Comparison of ENCODE assay signal across 30 cellular contexts in the genomic region with DNA sequence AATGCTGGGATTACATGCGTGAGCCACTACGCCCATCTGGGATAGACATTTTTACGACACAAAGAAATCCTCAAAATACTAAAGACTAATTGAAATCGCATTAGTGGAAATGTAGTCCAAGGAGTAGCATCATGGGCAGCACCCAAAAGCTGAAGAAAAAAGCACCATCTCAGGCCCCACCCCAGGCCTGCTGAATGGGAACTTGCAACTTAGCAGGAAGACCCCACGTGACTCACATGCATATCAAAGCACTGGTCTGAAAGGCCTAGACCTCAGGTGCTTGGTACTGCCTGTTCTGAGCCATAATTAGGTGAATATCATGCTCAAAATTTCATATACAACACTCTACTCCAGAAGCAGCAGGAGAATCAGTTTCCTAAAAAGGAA. TPM values are rescaled to one million over a fixed set of nuclear protein-coding genes. Genes with fewer than 3 reads are reported as not detected.
DNase-seq lines count a peak whose midpoint lies in the region; ATAC-seq, FAIRE-seq and TF ChIP-seq lines count a peak whose summit lies in the region.
"Had no signal": no experiment of that assay in that cellular context is flagged by ENCODE, and none has a peak within 500 bp of the region (broad histone marks: within the 10 kb centered on the region; RNA-seq: fewer than 3 reads in every experiment).

No MANE protein-coding gene starts in this region.

- H3K36me3 ChIP-seq in GM23338 (ENCODE audit: insufficient read depth) (no peaks in the 10 kb centered on the region), OCI-LY1 (ENCODE audit: insufficient read depth, low read length) (peaks cover 4% of the 10 kb centered on the region; the same call in 1 of the 2 replicates), GM12878 (ENCODE audit: control insufficient read depth in 2 of 2, insufficient read depth in 2 of 2, low read length in 1 of 2) (no peaks in the 10 kb centered on the region), kidney (ENCODE audit: control insufficient read depth in 1 of 2, insufficient read depth in 2 of 2, low read length in 2 of 2) (no peaks in the 10 kb centered on the region)

- intact Hi-C loops in GM12878 (cut with micrococcal nuclease; ENCODE audit: unreplicated experiment) (no loop called here), kidney (cut with DNase I) (no loop called here)

- no peak for TF ChIP-seq CTCF in GM23338 (conservative IDR thresholded peaks at IDR 0.05; ENCODE audit: low read depth in 2 of 2)
- no peak for TF ChIP-seq CTCF in OCI-LY1 (IDR thresholded peaks at IDR 0.05; ENCODE audit: low read length)
- TF ChIP-seq CTCF in GM12878 (IDR thresholded peaks at IDR 0.05 in 2 of 3, conservative IDR thresholded peaks at IDR 0.05 in 1 of 3; ENCODE audit: control insufficient read depth in 2 of 3, extremely low read depth in 1 of 3, insufficient read depth in 1 of 3, low read depth in 3 of 3, low read length in 3 of 3), result no peak
- TF ChIP-seq CTCF in kidney (IDR thresholded peaks at IDR 0.05; ENCODE audit: borderline replicate concordance, extremely low read depth, insufficient read depth), result no peak

- H3F3A ChIP-seq in GM23338 (replicated peaks; ENCODE audit: low read depth) (no peaks in the 10 kb centered on the region), OCI-LY1 (ENCODE audit: insufficient read depth, low read length) (no peaks in the 10 kb centered on the region)

- BruUV-seq in GM12878 (replicated peaks; lab: Mats Ljungman, UMichigan), result no TSS peak

- FAIRE-seq in GM12878 (lab: Jason Lieb, UNC), result no peak
- no peak for FAIRE-seq in kidney (lab: Jason Lieb, UNC)
- FAIRE-seq: A549, GM12891, HTR-8/SVneo had no signal

- H3K4me1 ChIP-seq in GM23338 (ENCODE audit: insufficient read depth), result peaks cover 28% of the 10 kb centered on the region
- peaks cover 80% of the 10 kb centered on the region for H3K4me1 ChIP-seq in OCI-LY1 (ENCODE audit: insufficient read depth, low read length, severe bottlenecking)
- H3K4me1 ChIP-seq in GM12878 (ENCODE audit: control insufficient read depth, insufficient read depth, low read length), result peaks cover 22% of the 10 kb centered on the region
- H3K4me1 ChIP-seq in kidney (ENCODE audit: control insufficient read depth in 1 of 2, insufficient read depth in 1 of 2, low read depth in 1 of 2, low read length in 2 of 2), result peaks cover 4 to 9% of the 10 kb centered on the region in 2 donors

- H3K27me3 ChIP-seq in GM23338 (ENCODE audit: insufficient read depth) (no peaks in the 10 kb centered on the region), OCI-LY1 (ENCODE audit: insufficient read depth, low read length) (no peaks in the 10 kb centered on the region), GM12878 (replicated peaks in 1 of 2; ENCODE audit: control insufficient read depth in 2 of 2, insufficient read depth in 2 of 2, low read length in 1 of 2) (no peaks in the 10 kb centered on the region)
- H3K27me3 ChIP-seq: BLaER1 treated with 17β-estradiol and CSF1 and Interleukin-3, amounts not matched to agents 10 nM and 100 nM had no signal

- SMC1A ChIA-PET in GM12878 (lab: Charles Lee; ENCODE audit: uncharacterized antibody, unreplicated experiment), result interaction anchor here (0.7 to 7.0 kb wide), 7 partner anchors 9 to 72 kb away, joined by 3 to 54 read pairs (median 3); no protein-coding TSS in a partner anchor

- TF ChIP-seq RAD21 in GM12878 (IDR thresholded peaks at IDR 0.05; ENCODE audit: insufficient read depth, low read depth, low read length), result no peak

- H3K9me2 ChIP-seq in GM23338 (ENCODE audit: insufficient read depth), result no peaks in the 10 kb centered on the region
- H3K9me2 ChIP-seq in OCI-LY1 (ENCODE audit: low read depth, low read length), result no peaks in the 10 kb centered on the region

- in situ Hi-C loops in GM12878 (cut with MboI), result no loop called here

- peak; percentile 40 for DNase-seq in GM23338 (ENCODE audit: low spot score)
- no peak for DNase-seq in GM12878 (ENCODE audit: low read depth, low spot score)
- DNase-seq in stimulated activated naive B cell treated with anti-CD40 and anti-IgM and Interleukin-4, amounts not matched to agents 10 μg/mL and 1 μg/mL and 100 μg/mL, for 72 hours, result no peak
- no peak for DNase-seq in kidney
- DNase-seq in NCI-H128 (lab: John Stamatoyannopoulos, UW; ENCODE audit: unreplicated experiment), result no peak
- DNase-seq: AML-193; CD4-positive, alpha-beta memory T cell; COR-L47; DMS53; EL; GDM1; GOT3; KBM-7; MM.1S; NCI-H1092; NCI-H1436; NCI-H187 treated with DMSO at 0.1 percent for 48 hours; NCI-H2171 treated with DMSO at 0.1 percent for 48 hours; NCI-H345; NCI-H510A treated with DMSO at 0.1 percent for 48 hours; NCI-H774; SIG-M5 had no signal

- H3K79me2 ChIP-seq in GM23338 (replicated peaks; ENCODE audit: insufficient read depth) (peaks cover 62% of the 10 kb centered on the region), OCI-LY1 (ENCODE audit: insufficient read depth, low read length) (peaks cover 66% of the 10 kb centered on the region), GM12878 (ENCODE audit: control insufficient read depth, insufficient read depth, low read length) (no peaks in the 10 kb centered on the region; the same call in none of the 2 replicates)

- TF ChIP-seq POLR2A in GM12878 (IDR thresholded peaks at IDR 0.05; ENCODE audit: low read depth, low read length), result no peak

- H3K36me3 Mint-ChIP-seq in GM23338 (ENCODE audit: low read depth), result no peaks in the 10 kb centered on the region
- peaks cover 7 to 18% of the 10 kb centered on the region in 2 donors for H3K36me3 Mint-ChIP-seq in stimulated activated naive B cell treated with anti-CD40 and anti-IgM and Interleukin-4, amounts not matched to agents 10 μg/mL and 1 μg/mL and 100 μg/mL, for 72 hours
- H3K36me3 Mint-ChIP-seq: CD4-positive, alpha-beta memory T cell had no signal

- H3K27me3 Mint-ChIP-seq in GM23338 (ENCODE audit: insufficient read depth, low read depth, poor library complexity), result peaks cover 5% of the 10 kb centered on the region
- peaks cover 0 to 6% of the 10 kb centered on the region in 2 donors for H3K27me3 Mint-ChIP-seq in stimulated activated naive B cell treated with anti-CD40 and anti-IgM and Interleukin-4, amounts not matched to agents 10 μg/mL and 1 μg/mL and 100 μg/mL, for 72 hours
- H3K27me3 Mint-ChIP-seq: CD4-positive, alpha-beta memory T cell had no signal

- no peak for TF ChIP-seq EP300 in GM12878 (IDR thresholded peaks at IDR 0.05; ENCODE audit: borderline replicate concordance in 1 of 2, control insufficient read depth in 1 of 2, low read depth in 2 of 2, low read length in 2 of 2)

- ATAC-seq in GM23338, result peak; percentile 58
- ATAC-seq in GM12878, result no peak
- ATAC-seq in stimulated activated naive B cell treated with anti-CD40 and anti-IgM and Interleukin-4, amounts not matched to agents 10 μg/mL and 1 μg/mL and 100 μg/mL, for 72 hours (replicated peaks), result peak in 1 of 2 donors; percentile 54
- no peak for ATAC-seq in HG02973 (IDR thresholded peaks at IDR 0.05; ENCODE audit: unreplicated experiment)
- ATAC-seq: A549 had no signal

- POLR2A ChIA-PET in GM12878 (lab: Charles Lee), result interaction anchor here (0.6 to 1.3 kb wide), 3 partner anchors 10 to 17 kb away, joined by 4 to 9 read pairs (median 6); no protein-coding TSS in a partner anchor

- H3K27ac Mint-ChIP-seq in GM23338, result no peak overlapping the region
- peak overlapping the region; percentile 20 for H3K27ac Mint-ChIP-seq in stimulated activated naive B cell treated with anti-CD40 and anti-IgM and Interleukin-4, amounts not matched to agents 10 μg/mL and 1 μg/mL and 100 μg/mL, for 72 hours
- H3K27ac Mint-ChIP-seq: CD4-positive, alpha-beta memory T cell; T-helper 1 cell treated with Interleukin-12 subunit alpha and Interleukin-12 subunit beta and Interleukin-4 antibody, amounts not matched to agents 30 μg/mL and 1 μg/mL, for 36 hours had no signal

- RAD21 ChIA-PET in GM12878 (lab: Charles Lee; ENCODE audit: unreplicated experiment), result no interaction called here

- H3K27ac ChIP-seq in GM23338 (ENCODE audit: low read depth) (no peak overlapping the region), OCI-LY1 (ENCODE audit: low read depth, low read length, poor library complexity, severe bottlenecking) (peak overlapping the region; percentile 86), GM12878 (ENCODE audit: control insufficient read depth, insufficient read depth) (no peak overlapping the region), kidney (ENCODE audit: low read depth in 2 of 2, low read length in 2 of 2) (no peak overlapping the region)
- H3K27ac ChIP-seq: A549; BLaER1 treated with 17β-estradiol and CSF1 and Interleukin-3, amounts not matched to agents 10 nM and 100 nM; SK-N-MC had no signal

- CTCF ChIA-PET in GM12878 (lab: Yijun Ruan, JAX), result no interaction called here

- no peaks in the 10 kb centered on the region for H3K9me3 ChIP-seq in OCI-LY1 (ENCODE audit: low read length)
- no peaks in the 10 kb centered on the region for H3K9me3 ChIP-seq in GM12878 (replicated peaks; ENCODE audit: control insufficient read depth, insufficient read depth, low read length)
- no peaks in the 10 kb centered on the region for H3K9me3 ChIP-seq in kidney (ENCODE audit: control insufficient read depth in 1 of 2, low read length in 2 of 2)
- H3K9me3 ChIP-seq: A549 had no signal

- no peak overlapping the region for H3K4me3 Mint-ChIP-seq in GM23338
- H3K4me3 Mint-ChIP-seq in stimulated activated naive B cell treated with anti-CD40 and anti-IgM and Interleukin-4, amounts not matched to agents 10 μg/mL and 1 μg/mL and 100 μg/mL, for 72 hours, result no peak overlapping the region
- H3K4me3 Mint-ChIP-seq: T-helper 1 cell treated with Interleukin-12 subunit alpha and Interleukin-12 subunit beta and Interleukin-4 antibody, amounts not matched to agents 30 μg/mL and 1 μg/mL, for 36 hours had no signal

- WGBS in GM12878 (ENCODE audit: insufficient coverage, insufficient replicate concordance, low lambda C conversion rate, missing lambda C conversion rate), result 85% methylated on average over 5 of the region's 5 CpGs

- H3K4me2 ChIP-seq in GM23338, result no peak overlapping the region
- H3K4me2 ChIP-seq in OCI-LY1 (ENCODE audit: low read length), result no peak overlapping the region; the same call in 1 of the 2 replicates
- no peak overlapping the region for H3K4me2 ChIP-seq in GM12878 (ENCODE audit: control insufficient read depth, insufficient read depth)
- H3K4me2 ChIP-seq: A549; BLaER1 treated with 17β-estradiol and CSF1 and Interleukin-3, amounts not matched to agents 10 nM and 100 nM had no signal

- H4K20me1 ChIP-seq in GM23338 (replicated peaks; ENCODE audit: insufficient read depth) (peaks cover 62% of the 10 kb centered on the region), OCI-LY1 (ENCODE audit: insufficient read depth, low read length) (no peaks in the 10 kb centered on the region), GM12878 (ENCODE audit: control insufficient read depth, insufficient read depth) (no peaks in the 10 kb centered on the region)

- H2AFZ ChIP-seq in GM23338 (no peak overlapping the region), OCI-LY1 (ENCODE audit: low read length) (no peak overlapping the region), GM12878 (ENCODE audit: control insufficient read depth, low read depth, low read length) (no peak overlapping the region)

- H3K4me1 Mint-ChIP-seq in GM23338, result peaks cover 46% of the 10 kb centered on the region
- peaks cover 35 to 49% of the 10 kb centered on the region in 2 donors for H3K4me1 Mint-ChIP-seq in stimulated activated naive B cell treated with anti-CD40 and anti-IgM and Interleukin-4, amounts not matched to agents 10 μg/mL and 1 μg/mL and 100 μg/mL, for 72 hours

- H3K4me3 ChIP-seq in GM23338 (no peak overlapping the region), OCI-LY1 (ENCODE audit: low read depth, low read length, poor library complexity, severe bottlenecking) (no peak overlapping the region), GM12878 (no peak overlapping the region), kidney (ENCODE audit: low read length in 2 of 2) (no peak overlapping the region)
- H3K4me3 ChIP-seq: A549; BLaER1 treated with 17β-estradiol and CSF1 and Interleukin-3, amounts not matched to agents 10 nM and 100 nM; SK-N-MC had no signal

- H3K9me3 Mint-ChIP-seq in GM23338, result no peaks in the 10 kb centered on the region
- no peaks in the 10 kb centered on the region for H3K9me3 Mint-ChIP-seq in stimulated activated naive B cell treated with anti-CD40 and anti-IgM and Interleukin-4, amounts not matched to agents 10 μg/mL and 1 μg/mL and 100 μg/mL, for 72 hours
- H3K9me3 Mint-ChIP-seq: CD4-positive, alpha-beta memory T cell; T-helper 1 cell treated with Interleukin-12 subunit alpha and Interleukin-12 subunit beta and Interleukin-4 antibody, amounts not matched to agents 30 μg/mL and 1 μg/mL, for 36 hours had no signal

- H3K9ac ChIP-seq in OCI-LY1 (ENCODE audit: low read length), result no peak overlapping the region
- no peak overlapping the region for H3K9ac ChIP-seq in GM12878 (ENCODE audit: control insufficient read depth, insufficient read depth, low read length)
- no peak overlapping the region for H3K9ac ChIP-seq in kidney (ENCODE audit: low read length in 2 of 2)
- H3K9ac ChIP-seq: BLaER1 treated with 17β-estradiol and CSF1 and Interleukin-3, amounts not matched to agents 10 nM and 100 nM had no signal

RNA-seq across cellular contexts. Expression of a gene that starts 28.9 kb away (rescaled TPM):
- total RNA-seq in GM23338 (2014; rRNA removed; shearing (Covaris generic)), result 10.4 and 13.0 TPM in 2 replicates
- polyA plus RNA-seq in GM23338 (2016; fragmentation: Nextera tagmentation; extraction: Ambion mirVana) (7.2 and 8.7 TPM in 2 replicates), GM12878 (2011; rRNA removed) (9.2 and 10.0 TPM in 2 replicates), GM12878 (2014; fragmentation: Illumina TruSeq; extraction: Trizol) (16.2 and 17.6 TPM in 2 replicates), GM12878 (2014; fragmentation: Nextera tagmentation; extraction: Ambion mirVana) (1 to 10 TPM; 3.0 to 3.2 TPM), GM12878 (2014; rRNA removed) (9.4 and 11.5 TPM in 2 replicates), GM12878 (2016; fragmentation: Nextera tagmentation; extraction: Ambion mirVana) (10 to 100 TPM; 10.9 to 11.8 TPM), kidney (ENCODE audit: insufficient read depth, low read depth, low replicate concordance) (8.9 TPM)
- 22.4 and 22.8 TPM in 2 replicates for total RNA-seq in GM12878 (2013; cell fraction: nucleolus; rRNA removed)
- total RNA-seq in GM12878 (2014; rRNA removed) (5.3 and 5.7 TPM in 2 replicates), GM12878 (2014; rRNA removed; fragmentation: Illumina TruSeq; extraction: Trizol) (6.7 and 6.8 TPM in 2 replicates), GM12878 (2021) (23.9 and 25.6 TPM in 2 replicates), kidney (42.3 TPM)
- 2.9 TPM for polyA plus RNA-seq in GM12878 (2011; ENCODE audit: low read depth)
- polyA plus RNA-seq in GM12878 (2011; cell fraction: cytosol; rRNA removed), result 12.1 and 14.2 TPM in 2 replicates
- 15.3 and 17.6 TPM in 2 replicates for polyA plus RNA-seq in GM12878 (2011; cell fraction: nucleus; rRNA removed)
- 3.6 and 4.9 TPM in 2 replicates for polyA plus RNA-seq in GM12878 (2012)
- polyA minus RNA-seq in GM12878 (2011; rRNA and poly(A)+ RNA removed), result 10.8 and 11.3 TPM in 2 replicates
- 8.0 and 8.7 TPM in 2 replicates for polyA minus RNA-seq in GM12878 (2011; cell fraction: cytosol; rRNA and poly(A)+ RNA removed)
- polyA minus RNA-seq in GM12878 (2011; cell fraction: nucleus; rRNA and poly(A)+ RNA removed), result 5.2 and 10.3 TPM in 2 replicates
